Comparison of ENCODE assay signal across 21 cellular contexts in the genomic region with DNA sequence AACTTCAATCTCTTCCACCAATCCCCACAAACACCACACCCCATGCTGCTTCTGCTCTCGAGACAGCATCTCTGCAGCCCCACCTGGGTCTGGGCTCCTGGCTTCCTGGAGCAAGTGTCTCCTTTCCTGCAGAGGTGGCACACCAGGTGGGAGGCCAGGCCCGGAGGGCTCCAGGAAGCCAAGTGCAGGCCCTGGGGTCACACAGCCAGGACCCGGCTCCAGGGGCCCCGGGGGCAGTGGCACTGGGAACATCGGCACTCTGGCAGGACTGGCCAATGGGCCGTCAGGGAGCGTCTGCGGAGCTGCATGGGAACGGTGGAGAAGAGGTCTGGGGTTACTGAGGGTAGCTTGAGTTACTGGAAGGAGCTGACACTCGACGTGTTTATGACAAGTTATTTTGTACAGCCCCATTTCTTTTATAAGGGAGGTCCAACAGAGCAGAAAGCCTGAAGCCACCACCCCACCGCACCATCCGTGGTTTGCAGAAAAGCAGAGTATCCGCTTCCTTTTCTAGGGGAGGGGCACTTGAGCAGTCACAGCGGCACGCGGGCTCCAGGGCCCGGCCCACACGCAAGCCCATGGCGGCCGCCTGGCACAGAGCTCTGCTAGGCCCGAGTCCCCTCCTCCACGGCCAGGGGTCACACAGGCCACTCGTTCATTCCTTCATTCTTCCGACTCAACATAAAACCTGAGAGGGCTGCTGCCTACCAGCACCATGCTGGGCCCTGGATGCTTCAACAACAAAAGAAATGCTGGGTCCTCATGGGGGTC.
"Had no signal": no experiment of that assay in that cellular context is flagged by ENCODE, and none has a peak within 500 bp of the region (broad histone marks: within the 10 kb centered on the region; RNA-seq: fewer than 3 reads in every experiment).

No MANE protein-coding gene starts in this region.

- H3K4me1 Mint-ChIP-seq: activated CD4-positive, alpha-beta T cell treated with anti-CD3 and anti-CD28 coated beads, Interleukin-2, amount 10 ng/mL, durations not matched to agents 24 days and 14 days; activated CD8-positive, alpha-beta memory T cell treated with anti-CD3 and anti-CD28 coated beads, Interleukin-2, amount 10 ng/mL, durations not matched to agents 7 days and 5 days; stimulated activated memory B cell treated with anti-CD40 and anti-IgM and Interleukin-4, amounts not matched to agents 10 μg/mL and 1 μg/mL and 100 μg/mL, for 72 hours had no signal

- H3K79me2 ChIP-seq: parathyroid adenoma had no signal

- H3K36me3 ChIP-seq: uterus had no signal

- FAIRE-seq: small intestine had no signal

- H3K9ac ChIP-seq: parathyroid adenoma had no signal

- H3K4me1 ChIP-seq: foreskin keratinocyte, left ventricle myocardium inferior, parathyroid adenoma, stomach, uterus had no signal

- H3K9me3 Mint-ChIP-seq: activated CD4-positive, alpha-beta T cell treated with anti-CD3 and anti-CD28 coated beads, Interleukin-2, amount 10 ng/mL, durations not matched to agents 24 days and 14 days; activated CD8-positive, alpha-beta T cell treated with anti-CD3 and anti-CD28 coated beads for 36 hours; natural killer cell treated with Interleukin-12 subunit alpha and Interleukin-12 subunit beta and Interleukin-15 and Interleukin-18, amount 100 ng/mL, for 72 hours; stimulated activated memory B cell treated with anti-CD40 and anti-IgM and Interleukin-4, amounts not matched to agents 10 μg/mL and 1 μg/mL and 100 μg/mL, for 72 hours had no signal

- H3K27ac ChIP-seq: foreskin keratinocyte, left ventricle myocardium inferior, parathyroid adenoma, stomach, uterus had no signal

- H3K27me3 ChIP-seq: foreskin keratinocyte, stomach, uterus had no signal

- H3K27ac Mint-ChIP-seq: activated CD4-positive, alpha-beta T cell treated with anti-CD3 and anti-CD28 coated beads, Interleukin-2, amount 10 ng/mL, durations not matched to agents 24 days and 14 days; activated CD8-positive, alpha-beta T cell treated with anti-CD3 and anti-CD28 coated beads for 36 hours; stimulated activated memory B cell treated with anti-CD40 and anti-IgM and Interleukin-4, amounts not matched to agents 10 μg/mL and 1 μg/mL and 100 μg/mL, for 72 hours had no signal

- H3K4me3 ChIP-seq: left ventricle myocardium inferior, stomach, uterus had no signal

- H3K9me3 ChIP-seq: left ventricle myocardium inferior, stomach, uterus had no signal

- H2AFZ ChIP-seq: parathyroid adenoma had no signal

- ATAC-seq: activated CD4-positive, CD25-positive, alpha-beta regulatory T cell treated with anti-CD3 and anti-CD28 coated beads, Interleukin-2, amount 50 U/mL, for 24 hours; activated CD8-positive, alpha-beta memory T cell treated with anti-CD3 and anti-CD28 coated beads, Interleukin-2, amount 10 ng/mL, durations not matched to agents 7 days and 5 days; activated CD8-positive, alpha-beta T cell treated with anti-CD3 and anti-CD28 coated beads for 36 hours; foreskin keratinocyte; sciatic nerve; stimulated activated memory B cell treated with anti-CD40 and anti-IgM and Interleukin-4, amounts not matched to agents 10 μg/mL and 1 μg/mL and 100 μg/mL, for 72 hours had no signal

- H3K27me3 Mint-ChIP-seq: activated CD4-positive, alpha-beta T cell treated with anti-CD3 and anti-CD28 coated beads, Interleukin-2, amount 10 ng/mL, durations not matched to agents 24 days and 14 days; activated CD8-positive, alpha-beta memory T cell treated with anti-CD3 and anti-CD28 coated beads, Interleukin-2, amount 10 ng/mL, durations not matched to agents 7 days and 5 days; activated CD8-positive, alpha-beta T cell treated with anti-CD3 and anti-CD28 coated beads for 36 hours; natural killer cell treated with Interleukin-12 subunit alpha and Interleukin-12 subunit beta and Interleukin-15 and Interleukin-18, amount 100 ng/mL, for 72 hours; stimulated activated memory B cell treated with anti-CD40 and anti-IgM and Interleukin-4, amounts not matched to agents 10 μg/mL and 1 μg/mL and 100 μg/mL, for 72 hours had no signal

- H3K4me3 Mint-ChIP-seq: activated CD4-positive, alpha-beta T cell treated with anti-CD3 and anti-CD28 coated beads, Interleukin-2, amount 10 ng/mL, durations not matched to agents 24 days and 14 days; activated CD8-positive, alpha-beta memory T cell treated with anti-CD3 and anti-CD28 coated beads, Interleukin-2, amount 10 ng/mL, durations not matched to agents 7 days and 5 days; activated CD8-positive, alpha-beta T cell treated with anti-CD3 and anti-CD28 coated beads for 36 hours; natural killer cell treated with Interleukin-12 subunit alpha and Interleukin-12 subunit beta and Interleukin-15 and Interleukin-18, amount 100 ng/mL, for 72 hours; stimulated activated memory B cell treated with anti-CD40 and anti-IgM and Interleukin-4, amounts not matched to agents 10 μg/mL and 1 μg/mL and 100 μg/mL, for 72 hours had no signal

- DNase-seq: activated CD4-positive, alpha-beta T cell treated with anti-CD3 and anti-CD28 coated beads, Interleukin-2, amount 10 ng/mL, durations not matched to agents 24 days and 14 days; activated CD8-positive, alpha-beta memory T cell treated with anti-CD3 and anti-CD28 coated beads, Interleukin-2, amount 10 ng/mL, durations not matched to agents 7 days and 5 days; activated CD8-positive, alpha-beta T cell treated with anti-CD3 and anti-CD28 coated beads for 36 hours; activated effector memory CD4-positive, alpha-beta T cell treated with anti-CD3 and anti-CD28 coated beads, Interleukin-2, amount 50 U/mL, for 16 hours; activated naive CD4-positive, alpha-beta T cell treated with anti-CD3 and anti-CD28 coated beads, Interleukin-2, amount 50 U/mL, for 16 hours; activated T-cell treated with anti-CD3 and anti-CD28 coated beads for 4 hours; amniotic stem cell; effector CD4-positive, alpha-beta T cell; foreskin keratinocyte; left ventricle myocardium inferior; mammary epithelial cell; small intestine; stimulated activated CD4-positive, alpha-beta T cell treated with anti-CD3 and anti-CD28 coated beads, Interleukin-2, amount 100 ng/mL, for 24 hours; stomach; trophoblast cell; uterus had no signal
